ENCODE assay signal across 11 cellular contexts in genomic region chr4:8188085-8188484, GRCh38. TPM values are rescaled to one million over a fixed set of nuclear protein-coding genes. Genes with fewer than 3 reads are reported as not detected.
DNase-seq lines count a peak whose midpoint lies in the region; ATAC-seq and TF ChIP-seq lines count a peak whose summit lies in the region.
"Had no signal": no experiment of that assay in that cellular context is flagged by ENCODE, and none has a peak within 500 bp of the region (broad histone marks: within the 10 kb centered on the region; RNA-seq: fewer than 3 reads in every experiment).

No MANE protein-coding gene starts in this region.

- H3K4me3 ChIP-seq in prostate gland, result no peak overlapping the region
- H3K4me3 ChIP-seq: GM12878, SJCRH30 had no signal

- TF ChIP-seq CTCF in prostate gland (IDR thresholded peaks at IDR 0.05), result no peak

- H3K27me3 ChIP-seq in prostate gland (replicated peaks; ENCODE audit: insufficient read depth), result no peaks in the 10 kb centered on the region
- H3K27me3 ChIP-seq: SJCRH30 had no signal

- peaks cover 11% of the 10 kb centered on the region for H3K4me1 ChIP-seq in prostate gland (replicated peaks)

- peak overlapping the region; percentile 52 for H3K27ac ChIP-seq in prostate gland
- H3K27ac ChIP-seq: SJCRH30 had no signal

- no peaks in the 10 kb centered on the region for H3K9me3 ChIP-seq in prostate gland
- H3K9me3 ChIP-seq: SJCRH30 had no signal

- ATAC-seq in HG02642 (IDR thresholded peaks at IDR 0.05; ENCODE audit: poor library complexity, unreplicated experiment), result no peak
- no peak for ATAC-seq in GM18517 (IDR thresholded peaks at IDR 0.05; ENCODE audit: unreplicated experiment)
- ATAC-seq: GM12878 had no signal

- H3K36me3 ChIP-seq in prostate gland, result no peaks in the 10 kb centered on the region
- H3K36me3 ChIP-seq: SJCRH30 had no signal

- 76% methylated on average over 12 of the region's 12 CpGs for WGBS in prostate gland

- intact Hi-C loops in prostate gland (cut with DNase I), result no loop called here

- TF ChIP-seq POLR2A in prostate gland (IDR thresholded peaks at IDR 0.05), result no peak

- peak; percentile 24 for DNase-seq in EH (ENCODE audit: low read depth)
- peak; percentile 40 for DNase-seq in NCI-H226
- peak; percentile 69 for DNase-seq in dermis blood vessel endothelial cell
- DNase-seq in prostate gland (ENCODE audit: low spot score), result no peak
- DNase-seq in stimulated activated CD4-positive, alpha-beta T cell treated with anti-CD3 and anti-CD28 coated beads, Interleukin-2, amount 100 ng/mL, for 24 hours, result no peak
- DNase-seq: activated naive CD8-positive, alpha-beta T cell treated with anti-CD3 and anti-CD28 coated beads for 36 hours; NCI-H82 had no signal

RNA-seq across cellular contexts. Expression of gene SH3TC1, which starts 11.0 kb away (rescaled TPM):
- total RNA-seq in dermis blood vessel endothelial cell (148 and 217 TPM in 2 replicates), prostate gland (10 to 100 TPM; 22.4 to 37.5 TPM)

RNA-seq across cellular contexts. Expression of gene ABLIM2, which starts 29.5 kb away (rescaled TPM):
- total RNA-seq in dermis blood vessel endothelial cell (8.8 and 10.8 TPM in 2 replicates), prostate gland (1 to 10 TPM; 2.6 to 7.3 TPM)

Comparison
In these comparisons a context has a peak if more than half of its experiments do, and no peak if none do; other contexts are left out.
1. DNase-seq: peak in EH (single experiment), NCI-H226 (single experiment) and dermis blood vessel endothelial cell (single experiment); none in prostate gland (single experiment) and stimulated activated CD4-positive, alpha-beta T cell treated with anti-CD3 and anti-CD28 coated beads, Interleukin-2, amount 100 ng/mL, for 24 hours (0 of 2).